In the genomic region with DNA sequence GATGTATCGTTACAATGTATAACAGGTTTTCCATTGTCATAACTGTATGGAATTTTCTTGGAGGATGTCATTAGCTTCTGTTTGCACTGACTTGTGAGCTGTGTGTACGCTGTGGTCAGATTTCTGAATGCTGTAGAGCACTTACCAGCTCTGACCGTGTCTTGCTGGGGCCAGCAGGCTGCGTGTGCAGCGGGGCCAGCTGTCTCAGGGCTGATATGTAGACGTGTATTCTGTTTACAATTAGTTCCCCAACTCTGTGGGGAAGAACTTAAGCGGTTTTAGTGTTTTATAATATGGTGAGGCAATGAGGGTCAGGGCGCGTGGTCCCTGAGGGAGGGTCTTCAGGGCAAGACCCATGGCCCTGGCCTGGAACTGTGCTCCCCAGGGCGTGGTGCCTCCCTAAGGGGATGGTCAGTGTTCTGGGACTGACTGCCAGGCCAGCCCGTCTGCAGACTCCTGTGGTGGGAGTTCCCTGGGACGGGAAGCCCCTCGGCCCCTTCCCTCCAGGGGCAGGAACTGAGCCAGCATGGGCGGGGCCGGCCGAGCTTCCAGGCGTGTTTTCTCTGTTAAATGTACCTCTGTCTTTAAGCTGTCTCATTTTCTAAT, we compare ENCODE assay signal across 8 cellular contexts. TPM values are rescaled to one million over a fixed set of nuclear protein-coding genes. Genes with fewer than 3 reads are reported as not detected.
DNase-seq lines count a peak whose midpoint lies in the region; ATAC-seq, FAIRE-seq and TF ChIP-seq lines count a peak whose summit lies in the region.

No MANE protein-coding gene starts in this region.

- intact Hi-C loops in natural killer cell (cut with micrococcal nuclease) = no loop called here

- TF ChIP-seq CTCF in natural killer cell (IDR thresholded peaks at IDR 0.05) (no peak), foreskin keratinocyte (conservative IDR thresholded peaks at IDR 0.05) (no peak)

- H3K36me3 Mint-ChIP-seq in natural killer cell = no peaks in the 10 kb centered on the region
- peaks cover 28% of the 10 kb centered on the region for H3K36me3 Mint-ChIP-seq in effector memory CD8-positive, alpha-beta T cell (ENCODE audit: insufficient read depth)

- H3K27ac ChIP-seq in foreskin keratinocyte = no peak overlapping the region

- FAIRE-seq in endometrium (lab: Jason Lieb, UNC) = peak; percentile 76

- peaks cover 9% of the 10 kb centered on the region for H3K4me1 ChIP-seq in foreskin keratinocyte

- H3K4me1 Mint-ChIP-seq in natural killer cell = peaks cover 7 to 13% of the 10 kb centered on the region in 2 donors
- H3K4me1 Mint-ChIP-seq in effector memory CD8-positive, alpha-beta T cell (ENCODE audit: low read depth in 2 of 2) = peaks cover 3 to 9% of the 10 kb centered on the region in 2 donors

- DNase-seq in AG08395 (ENCODE audit: low spot score) (peak; percentile 68), LHCN-M2 (ENCODE audit: low read depth) (peak; percentile 58), natural killer cell (no peak), 8988T (no peak), A172 (ENCODE audit: low spot score) (no peak), foreskin keratinocyte (no peak)
- no peak for DNase-seq in effector memory CD8-positive, alpha-beta T cell

- ATAC-seq in natural killer cell (no peak), foreskin keratinocyte (no peak)
- no peak for ATAC-seq in effector memory CD8-positive, alpha-beta T cell (replicated peaks)

- peak overlapping the region; percentile 21 to 35 for H3K27ac Mint-ChIP-seq in natural killer cell
- H3K27ac Mint-ChIP-seq in effector memory CD8-positive, alpha-beta T cell = peak overlapping the region in 1 of 2 donors; percentile 29

- no peak overlapping the region for H3K4me3 Mint-ChIP-seq in natural killer cell
- H3K4me3 Mint-ChIP-seq in effector memory CD8-positive, alpha-beta T cell = no peak overlapping the region

- H3K9me3 Mint-ChIP-seq in natural killer cell = no peaks in the 10 kb centered on the region
- no peaks in the 10 kb centered on the region for H3K9me3 Mint-ChIP-seq in effector memory CD8-positive, alpha-beta T cell

- H3K27me3 ChIP-seq in foreskin keratinocyte = no peaks in the 10 kb centered on the region

- no peaks in the 10 kb centered on the region for H3K27me3 Mint-ChIP-seq in natural killer cell (ENCODE audit: low read depth in 2 of 2)
- H3K27me3 Mint-ChIP-seq in effector memory CD8-positive, alpha-beta T cell = no peaks in the 10 kb centered on the region

RNA-seq across cellular contexts. Expression of a gene that starts 18.7 kb away (rescaled TPM):
- total RNA-seq in LHCN-M2 (2014; rRNA removed) (46.7 and 51.7 TPM in 2 replicates), natural killer cell (10 to 100 TPM; 11.6 to 12.8 (median 12.7) TPM), foreskin keratinocyte (33.9 and 41.5 TPM in 2 replicates)
- 14.3 TPM for polyA plus RNA-seq in LHCN-M2 (2012)
- total RNA-seq in A172 (2014; rRNA removed; shearing (Covaris generic)) = 24.4 and 24.5 TPM in 2 replicates
- polyA plus RNA-seq in foreskin keratinocyte = 28.0 and 38.8 TPM in 2 replicates

RNA-seq across cellular contexts. Expression of a gene that starts 19.0 kb away (rescaled TPM):
- total RNA-seq in LHCN-M2 (2014; rRNA removed) (36.2 and 46.3 TPM in 2 replicates), natural killer cell (10 to 100 TPM in 1 of 3 donors, 1 to 10 TPM in 2; 5.9 to 10.7 (median 8.5) TPM), foreskin keratinocyte (61.4 and 68.0 TPM in 2 replicates)
- 37.7 TPM for polyA plus RNA-seq in LHCN-M2 (2012)
- total RNA-seq in A172 (2014; rRNA removed; shearing (Covaris generic)) = 47.5 and 57.4 TPM in 2 replicates
- 74.5 and 79.5 TPM in 2 replicates for polyA plus RNA-seq in foreskin keratinocyte

Comparison
In these comparisons a context has a peak if more than half of its experiments do, and no peak if none do; other contexts are left out.
1. DNase-seq: peak in AG08395 (single experiment) and LHCN-M2 (single experiment); none in natural killer cell (single experiment), 8988T (single experiment), effector memory CD8-positive, alpha-beta T cell (0 of 3), A172 (single experiment) and foreskin keratinocyte (0 of 2).